Comparison of ENCODE assay signal across 10 cellular contexts in the genomic region with DNA sequence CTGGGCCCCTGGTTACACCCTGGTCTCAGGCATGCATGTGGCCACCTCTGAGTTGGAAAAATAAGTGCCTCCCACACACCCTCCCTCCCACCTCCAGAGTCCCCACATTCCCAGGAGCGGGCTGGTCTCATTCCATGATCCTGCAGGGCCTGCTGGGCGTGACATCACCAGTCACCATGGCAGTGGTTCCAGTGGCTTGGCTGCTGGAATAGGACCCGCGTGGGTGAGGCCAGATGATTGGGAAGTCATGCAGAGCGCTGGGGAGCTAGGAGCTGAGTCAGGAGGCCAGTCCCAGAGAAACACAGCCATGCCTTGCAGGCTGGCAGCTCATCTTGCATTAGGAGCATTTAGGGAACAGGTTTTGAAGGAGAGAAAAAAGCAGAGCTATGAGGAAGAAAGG.
A peak's percentile ranks its signal among the peaks of the same experiment; 100 is the strongest.
DNase-seq lines count a peak whose midpoint lies in the region; ATAC-seq and TF ChIP-seq lines count a peak whose summit lies in the region.
"Had no signal": no experiment of that assay in that cellular context is flagged by ENCODE, and none has a peak within 500 bp of the region (broad histone marks: within the 10 kb centered on the region; RNA-seq: fewer than 3 reads in every experiment).

No MANE protein-coding gene starts in this region.

- H3K27ac Mint-ChIP-seq in type B pancreatic cell, result peak overlapping the region; percentile 80
- no peak overlapping the region for H3K27ac Mint-ChIP-seq in activated CD8-positive, alpha-beta T cell treated with anti-CD3 and anti-CD28 coated beads for 36 hours
- no peak overlapping the region for H3K27ac Mint-ChIP-seq in effector memory CD8-positive, alpha-beta T cell
- H3K27ac Mint-ChIP-seq: stimulated activated naive B cell treated with anti-CD40 and anti-IgM and Interleukin-4, amounts not matched to agents 10 μg/mL and 1 μg/mL and 100 μg/mL, for 72 hours had no signal

- no peak for ATAC-seq in activated CD8-positive, alpha-beta T cell treated with anti-CD3 and anti-CD28 coated beads for 36 hours
- ATAC-seq in HG03108 (IDR thresholded peaks at IDR 0.05; ENCODE audit: unreplicated experiment), result no peak
- no peak for ATAC-seq in effector memory CD8-positive, alpha-beta T cell (replicated peaks)

- H3K27me3 Mint-ChIP-seq in type B pancreatic cell, result no peaks in the 10 kb centered on the region
- no peaks in the 10 kb centered on the region for H3K27me3 Mint-ChIP-seq in activated CD8-positive, alpha-beta T cell treated with anti-CD3 and anti-CD28 coated beads for 36 hours
- peaks cover 18 to 34% of the 10 kb centered on the region in 2 donors for H3K27me3 Mint-ChIP-seq in effector memory CD8-positive, alpha-beta T cell

- POLR2A ChIA-PET in activated CD8-positive, alpha-beta T cell treated with anti-CD3 and anti-CD28 coated beads for 36 hours (lab: Charles Lee), result no interaction called here

- H3K9me3 ChIP-seq in MG63 (no peaks in the 10 kb centered on the region), esophagus (ENCODE audit: control insufficient read depth in 2 of 2, insufficient read depth in 1 of 2, low read depth in 1 of 2, low read length in 1 of 2) (no peaks in the 10 kb centered on the region)

- peaks cover 45% of the 10 kb centered on the region for H3K4me1 Mint-ChIP-seq in type B pancreatic cell (ENCODE audit: unreplicated experiment)
- no peaks in the 10 kb centered on the region for H3K4me1 Mint-ChIP-seq in activated CD8-positive, alpha-beta T cell treated with anti-CD3 and anti-CD28 coated beads for 36 hours (ENCODE audit: low read depth)
- H3K4me1 Mint-ChIP-seq in effector memory CD8-positive, alpha-beta T cell (ENCODE audit: low read depth in 2 of 2), result no peaks in the 10 kb centered on the region
- H3K4me1 Mint-ChIP-seq: stimulated activated naive B cell treated with anti-CD40 and anti-IgM and Interleukin-4, amounts not matched to agents 10 μg/mL and 1 μg/mL and 100 μg/mL, for 72 hours had no signal

- peaks cover 4% of the 10 kb centered on the region for H3K36me3 Mint-ChIP-seq in type B pancreatic cell
- no peaks in the 10 kb centered on the region for H3K36me3 Mint-ChIP-seq in activated CD8-positive, alpha-beta T cell treated with anti-CD3 and anti-CD28 coated beads for 36 hours (ENCODE audit: low read depth)
- H3K36me3 Mint-ChIP-seq in effector memory CD8-positive, alpha-beta T cell (ENCODE audit: insufficient read depth), result no peaks in the 10 kb centered on the region
- H3K36me3 Mint-ChIP-seq: naive B cell; stimulated activated naive B cell treated with anti-CD40 and anti-IgM and Interleukin-4, amounts not matched to agents 10 μg/mL and 1 μg/mL and 100 μg/mL, for 72 hours had no signal

- H3K9me3 Mint-ChIP-seq in type B pancreatic cell, result peaks cover 4% of the 10 kb centered on the region
- no peaks in the 10 kb centered on the region for H3K9me3 Mint-ChIP-seq in activated CD8-positive, alpha-beta T cell treated with anti-CD3 and anti-CD28 coated beads for 36 hours
- H3K9me3 Mint-ChIP-seq in effector memory CD8-positive, alpha-beta T cell, result no peaks in the 10 kb centered on the region
- H3K9me3 Mint-ChIP-seq: naive B cell; stimulated activated naive B cell treated with anti-CD40 and anti-IgM and Interleukin-4, amounts not matched to agents 10 μg/mL and 1 μg/mL and 100 μg/mL, for 72 hours had no signal

- peak overlapping the region; percentile 44 for H3K4me3 Mint-ChIP-seq in type B pancreatic cell
- H3K4me3 Mint-ChIP-seq in activated CD8-positive, alpha-beta T cell treated with anti-CD3 and anti-CD28 coated beads for 36 hours, result no peak overlapping the region
- no peak overlapping the region for H3K4me3 Mint-ChIP-seq in effector memory CD8-positive, alpha-beta T cell
- H3K4me3 Mint-ChIP-seq: naive B cell; stimulated activated naive B cell treated with anti-CD40 and anti-IgM and Interleukin-4, amounts not matched to agents 10 μg/mL and 1 μg/mL and 100 μg/mL, for 72 hours had no signal

- H3K27me3 ChIP-seq in MG63 (no peaks in the 10 kb centered on the region), esophagus (ENCODE audit: control insufficient read depth in 1 of 2, insufficient read depth in 2 of 2, low read length in 2 of 2) (no peaks in the 10 kb centered on the region)

- intact Hi-C loops in activated CD8-positive, alpha-beta T cell treated with anti-CD3 and anti-CD28 coated beads for 36 hours (cut with micrococcal nuclease), result loop anchor here (10.0 kb wide), 1 partner anchor 113 kb away; no protein-coding TSS in a partner anchor

- TF ChIP-seq CTCF in type B pancreatic cell (conservative IDR thresholded peaks at IDR 0.05), result no peak
- TF ChIP-seq CTCF in activated CD8-positive, alpha-beta T cell treated with anti-CD3 and anti-CD28 coated beads for 36 hours (IDR thresholded peaks at IDR 0.05), result no peak

- H3K4me3 ChIP-seq in MG63 (no peak overlapping the region), esophagus (ENCODE audit: low read depth in 1 of 2, low read length in 2 of 2) (no peak overlapping the region)

- CTCF ChIA-PET in activated CD8-positive, alpha-beta T cell treated with anti-CD3 and anti-CD28 coated beads for 36 hours (lab: Charles Lee), result interaction anchor here (0.6 to 3.2 kb wide), 22 partner anchors 8 to 333 kb away, joined by 3 to 13 read pairs (median 3); no protein-coding TSS in a partner anchor

- peaks cover 0 to 14% of the 10 kb centered on the region in 2 donors for H3K4me1 ChIP-seq in esophagus (ENCODE audit: control insufficient read depth in 2 of 2, insufficient read depth in 2 of 2, low read length in 1 of 2)

- H3K27ac ChIP-seq in esophagus (ENCODE audit: low read depth in 2 of 2, low read length in 1 of 2), result peak overlapping the region; percentile 78 to 92

- H3K36me3 ChIP-seq in MG63 (no peaks in the 10 kb centered on the region), esophagus (ENCODE audit: control insufficient read depth in 2 of 2, insufficient read depth in 2 of 2, low read length in 1 of 2) (no peaks in the 10 kb centered on the region)

- DNase-seq in MG63 (peak; percentile 95), medulla oblongata (ENCODE audit: extremely low spot score) (peak; percentile 87), type B pancreatic cell (ENCODE audit: extremely low spot score, unreplicated experiment) (no peak), NCI-H1417 treated with DMSO at 0.1 percent for 48 hours (lab: John Stamatoyannopoulos, UW) (no peak)
- no peak for DNase-seq in activated CD8-positive, alpha-beta T cell treated with anti-CD3 and anti-CD28 coated beads for 36 hours
- DNase-seq in effector memory CD8-positive, alpha-beta T cell, result no peak
- DNase-seq: naive B cell; stimulated activated naive B cell treated with anti-CD40 and anti-IgM and Interleukin-4, amounts not matched to agents 10 μg/mL and 1 μg/mL and 100 μg/mL, for 72 hours had no signal

- WGBS in esophagus, 2 donors, result 29 to 44% methylated on average over 5 of the region's 5 CpGs

Comparison
In these comparisons a context has a peak if more than half of its experiments do, and no peak if none do; other contexts are left out.
1. DNase-seq: peak in MG63 (single experiment) and medulla oblongata (single experiment); none in type B pancreatic cell (single experiment), NCI-H1417 treated with DMSO at 0.1 percent for 48 hours (single experiment), activated CD8-positive, alpha-beta T cell treated with anti-CD3 and anti-CD28 coated beads for 36 hours (single experiment) and effector memory CD8-positive, alpha-beta T cell (0 of 3).